Comparison of ENCODE assay signal across 8 cellular contexts in genomic region chr2:69893684-69894481, GRCh38.
DNase-seq lines count a peak whose midpoint lies in the region; ATAC-seq lines count a peak whose summit lies in the region.

TSS of gene SNRNP27 (plus strand) at chr2:69893956. CDS start at chr2:69893985, 29 bp downstream.

- H3K36me3 Mint-ChIP-seq in activated naive CD4-positive, alpha-beta T cell treated with anti-CD3 and anti-CD28 coated beads, Interleukin-2, amount 50 U/mL, for 24 hours = peaks cover 12% of the 10 kb centered on the region

- peak within 1 kb of the TSS; percentile 100 for H3K27ac Mint-ChIP-seq in activated naive CD4-positive, alpha-beta T cell treated with anti-CD3 and anti-CD28 coated beads, Interleukin-2, amount 50 U/mL, for 24 hours

- H3K4me1 Mint-ChIP-seq in activated naive CD4-positive, alpha-beta T cell treated with anti-CD3 and anti-CD28 coated beads, Interleukin-2, amount 50 U/mL, for 24 hours = peaks cover 53% of the 10 kb centered on the region

- no peaks in the 10 kb centered on the region for H3K27me3 Mint-ChIP-seq in activated naive CD4-positive, alpha-beta T cell treated with anti-CD3 and anti-CD28 coated beads, Interleukin-2, amount 50 U/mL, for 24 hours

- peak; percentile 53 for ATAC-seq in GM21717 (IDR thresholded peaks at IDR 0.05; ENCODE audit: unreplicated experiment)

- no peaks in the 10 kb centered on the region for H3K9me3 Mint-ChIP-seq in activated naive CD4-positive, alpha-beta T cell treated with anti-CD3 and anti-CD28 coated beads, Interleukin-2, amount 50 U/mL, for 24 hours

- H3K4me3 Mint-ChIP-seq in activated naive CD4-positive, alpha-beta T cell treated with anti-CD3 and anti-CD28 coated beads, Interleukin-2, amount 50 U/mL, for 24 hours = peak within 1 kb of the TSS; percentile 100

- DNase-seq in D341Med (ENCODE audit: low spot score) = peak; percentile 85
- DNase-seq in MV-4-11 (lab: John Stamatoyannopoulos, UW) = peak; percentile 72
- peak; percentile 66 for DNase-seq in SKM-1 treated with dmso at 0.1 percent for 144 hours (lab: John Stamatoyannopoulos, UW; ENCODE audit: unreplicated experiment)
- peak; percentile 75 for DNase-seq in globus pallidus (ENCODE audit: low spot score)
- peak; percentile 22 for DNase-seq in non-pigmented ciliary epithelial cell (ENCODE audit: low read depth)
- DNase-seq in superior temporal gyrus (ENCODE audit: extremely low spot score) = peak; percentile 90

Comparison
In these comparisons a context has a peak if more than half of its experiments do, and no peak if none do; other contexts are left out.
1. Peak in every context shown above with its lines: DNase-seq and ATAC-seq.
2. DNase-seq: peak in every context shown above with its lines; median percentile 90 in superior temporal gyrus; 85 in D341Med; 75 in globus pallidus; 72 in MV-4-11; 66 in SKM-1 treated with dmso at 0.1 percent for 144 hours; 22 in non-pigmented ciliary epithelial cell.